Comparison of ENCODE assay signal across 18 cellular contexts in the genomic region with DNA sequence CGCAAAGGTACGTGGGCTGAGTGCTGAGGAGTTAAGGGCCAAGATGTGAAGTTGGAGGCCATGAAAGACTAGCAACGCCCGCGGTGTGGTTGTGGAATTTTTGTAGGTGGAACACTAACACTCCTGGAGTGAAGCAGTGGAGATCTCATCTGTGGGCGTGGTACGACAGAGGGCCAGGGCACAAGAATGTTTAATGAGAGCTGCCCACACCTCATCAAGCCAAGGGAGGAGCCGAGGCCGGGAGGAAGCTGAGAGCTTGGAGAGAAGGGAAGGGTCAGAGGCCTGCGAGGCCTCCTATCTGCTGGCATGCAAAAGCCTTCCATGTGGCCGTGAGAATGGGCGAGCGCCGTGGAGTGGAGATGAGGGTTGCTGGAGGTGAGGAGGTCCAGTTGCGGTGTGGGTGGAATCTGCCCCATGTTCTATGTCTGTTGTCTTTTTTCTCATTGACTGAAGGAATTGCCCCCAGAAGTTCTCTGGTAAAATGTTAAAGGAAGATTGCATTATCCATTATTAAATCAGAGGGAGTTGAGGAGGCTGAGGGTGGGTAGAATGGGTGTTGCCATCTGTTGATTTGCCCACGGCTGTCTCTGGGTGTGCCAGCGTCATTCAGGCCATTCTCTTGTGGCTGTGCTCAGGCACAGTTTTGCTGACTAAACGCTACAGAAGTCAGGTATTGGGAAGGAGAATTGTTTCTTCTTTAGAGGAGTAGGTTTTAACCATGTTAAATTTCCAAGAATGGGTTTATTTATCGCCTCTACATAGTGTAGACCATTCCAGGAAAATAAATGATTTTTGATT.
"Had no signal": no experiment of that assay in that cellular context is flagged by ENCODE, and none has a peak within 500 bp of the region (broad histone marks: within the 10 kb centered on the region; RNA-seq: fewer than 3 reads in every experiment).

No MANE protein-coding gene starts in this region.

- H3K27me3 ChIP-seq: foreskin keratinocyte, right atrium auricular region, suprapubic skin had no signal

- H3K36me3 ChIP-seq: right atrium auricular region, suprapubic skin had no signal

- H3K4me3 ChIP-seq: right atrium auricular region, suprapubic skin had no signal

- H3K4me1 ChIP-seq: foreskin keratinocyte, suprapubic skin had no signal

- H3K27ac ChIP-seq: foreskin keratinocyte, right atrium auricular region, suprapubic skin had no signal

- ATAC-seq: activated CD8-positive, alpha-beta memory T cell treated with anti-CD3 and anti-CD28 coated beads, Interleukin-2, amount 10 ng/mL, durations not matched to agents 7 days and 5 days; foreskin keratinocyte; natural killer cell; T-cell had no signal

- DNase-seq: activated CD4-positive, alpha-beta memory T cell treated with anti-CD3 and anti-CD28 coated beads for 36 hours; activated CD4-positive, alpha-beta T cell treated with anti-CD3 and anti-CD28 coated beads for 1 hour; activated CD8-positive, alpha-beta memory T cell treated with anti-CD3 and anti-CD28 coated beads, Interleukin-2, amount 10 ng/mL, durations not matched to agents 7 days and 5 days; activated naive CD4-positive, alpha-beta T cell treated with anti-CD3 and anti-CD28 coated beads, Interleukin-2, amount 50 U/mL, for 16 hours; activated T-cell treated with anti-CD3 and anti-CD28 coated beads, Interleukin-2, amount 50 U/mL, for 24 hours; cortex of kidney; effector CD8-positive, alpha-beta T cell; foreskin keratinocyte; glutamatergic neuron; hypothalamus; kidney; mammary epithelial cell; natural killer cell; small intestine; T-cell; T1000 had no signal

- H3K9me3 ChIP-seq: right atrium auricular region, suprapubic skin had no signal
